ENCODE assay signal across 19 cellular contexts in the genomic region with DNA sequence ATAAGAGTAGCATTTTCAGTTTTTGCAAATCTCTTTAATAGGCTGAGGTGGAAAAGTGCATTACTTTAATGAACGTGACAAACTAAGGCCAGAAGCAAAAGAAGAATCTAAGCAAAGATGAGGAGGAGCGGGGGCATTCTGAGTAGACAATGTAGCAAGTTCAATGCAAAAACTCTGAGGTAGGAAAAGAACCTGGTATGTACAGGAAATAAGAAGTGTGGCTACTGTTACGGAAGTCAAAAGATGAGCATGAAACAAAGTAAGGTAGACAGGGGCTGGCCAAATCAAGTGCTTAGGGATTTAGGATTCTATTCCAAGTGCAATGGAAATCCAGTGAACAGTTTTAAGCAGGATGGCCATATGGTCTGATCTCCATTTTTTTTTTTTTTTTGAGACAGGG.
"Had no signal": no experiment of that assay in that cellular context is flagged by ENCODE, and none has a peak within 500 bp of the region (broad histone marks: within the 10 kb centered on the region; RNA-seq: fewer than 3 reads in every experiment).

No MANE protein-coding gene starts in this region.

- DNase-seq: activated CD4-positive, alpha-beta T cell treated with anti-CD3 and anti-CD28 coated beads for 4 hours; activated CD8-positive, alpha-beta memory T cell treated with anti-CD3 and anti-CD28 coated beads, Interleukin-2, amount 50 U/mL, for 4 hours; activated naive CD4-positive, alpha-beta T cell treated with anti-CD3 and anti-CD28 coated beads, Interleukin-2, amount 50 U/mL, for 16 hours; activated T-cell treated with anti-CD3 and anti-CD28 coated beads, Interleukin-2, amount 50 U/mL, for 4 hours; amniotic stem cell; effector CD8-positive, alpha-beta T cell; esophagus squamous epithelium; immature natural killer cell; kidney glomerular epithelial cell; left ventricle myocardium inferior; mammary epithelial cell; retina; stimulated activated naive CD4-positive, alpha-beta T cell treated with Interleukin-2 at 50 U/mL for 16 hours; T-helper 2 cell had no signal

- H3K27me3 Mint-ChIP-seq: dendritic cell treated with granulocyte-macrophage colony-stimulating factor and Interleukin-4, amounts not matched to agents 40 ng/mL and 50 ng/mL, for 4 days had no signal

- ATAC-seq: activated T-cell treated with anti-CD3 and anti-CD28 coated beads, Interleukin-2, amount 50 U/mL, for 4 hours; WTC11 had no signal

- H3K36me3 ChIP-seq: cardiac muscle cell, left ventricle myocardium inferior had no signal

- H3K27ac Mint-ChIP-seq: dendritic cell treated with granulocyte-macrophage colony-stimulating factor and Interleukin-4, amounts not matched to agents 40 ng/mL and 50 ng/mL, for 4 days; immature natural killer cell; WTC11 had no signal

- H3K4me3 ChIP-seq: cardiac muscle cell, esophagus squamous epithelium, left ventricle myocardium inferior, tibial nerve had no signal

- H3K4me3 Mint-ChIP-seq: activated T-cell treated with anti-CD3 and anti-CD28 coated beads, Interleukin-2, amount 50 U/mL, for 4 hours; dendritic cell treated with granulocyte-macrophage colony-stimulating factor and Interleukin-4, amounts not matched to agents 40 ng/mL and 50 ng/mL, for 4 days; immature natural killer cell; neural crest cell; WTC11 had no signal

- H3K9me3 Mint-ChIP-seq: activated T-cell treated with anti-CD3 and anti-CD28 coated beads, Interleukin-2, amount 50 U/mL, for 4 hours; dendritic cell treated with granulocyte-macrophage colony-stimulating factor and Interleukin-4, amounts not matched to agents 40 ng/mL and 50 ng/mL, for 4 days; immature natural killer cell had no signal

- H3K27ac ChIP-seq: cardiac muscle cell, esophagus squamous epithelium, left ventricle myocardium inferior had no signal

- H3K9me3 ChIP-seq: esophagus squamous epithelium had no signal

- H3K27me3 ChIP-seq: cardiac muscle cell, esophagus squamous epithelium, tibial nerve had no signal
